2 cellular contexts compared by ENCODE assay signal in genomic region chr12:121669525-121669908, GRCh38.
TF ChIP-seq lines count a peak whose summit lies in the region.

A gene with protein sequence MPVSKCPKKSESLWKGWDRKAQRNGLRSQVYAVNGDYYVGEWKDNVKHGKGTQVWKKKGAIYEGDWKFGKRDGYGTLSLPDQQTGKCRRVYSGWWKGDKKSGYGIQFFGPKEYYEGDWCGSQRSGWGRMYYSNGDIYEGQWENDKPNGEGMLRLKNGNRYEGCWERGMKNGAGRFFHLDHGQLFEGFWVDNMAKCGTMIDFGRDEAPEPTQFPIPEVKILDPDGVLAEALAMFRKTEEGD (minus strand): TSS chr12:121669654. CDS start chr12:121669483, 171 bp downstream.

TF ChIP-seq in IMR-90, 13 proteins besides CTCF, POLR2A, EP300 and RAD21:
- TF ChIP-seq NFE2L2 (IDR thresholded peaks at IDR 0.05; ENCODE audit: low read depth, low read length) (no peak), USF2 (IDR thresholded peaks at IDR 0.05; ENCODE audit: low read depth, low read length) (no peak), MAFK (IDR thresholded peaks at IDR 0.05; ENCODE audit: low read depth, low read length) (no peak), RFX5 (IDR thresholded peaks at IDR 0.05; ENCODE audit: low read depth, low read length) (no peak), CEBPB (IDR thresholded peaks at IDR 0.05; ENCODE audit: low read depth, low read length) (no peak), RCOR1 (IDR thresholded peaks at IDR 0.05; ENCODE audit: insufficient replicate concordance, low read length) (no peak), CHD1 (IDR thresholded peaks at IDR 0.05; ENCODE audit: low read depth, low read length) (no peak), BHLHE40 (IDR thresholded peaks at IDR 0.05; ENCODE audit: low read depth, low read length) (no peak), FOS (IDR thresholded peaks at IDR 0.05; ENCODE audit: low read depth, low read length) (no peak), MAZ (IDR thresholded peaks at IDR 0.05; ENCODE audit: borderline replicate concordance, low read depth, low read length) (no peak), SMC3 (IDR thresholded peaks at IDR 0.05; ENCODE audit: low read depth, low read length) (no peak), MXI1 (IDR thresholded peaks at IDR 0.05; ENCODE audit: borderline replicate concordance, low read depth, low read length) (no peak)
- TF ChIP-seq, protein P1, sequence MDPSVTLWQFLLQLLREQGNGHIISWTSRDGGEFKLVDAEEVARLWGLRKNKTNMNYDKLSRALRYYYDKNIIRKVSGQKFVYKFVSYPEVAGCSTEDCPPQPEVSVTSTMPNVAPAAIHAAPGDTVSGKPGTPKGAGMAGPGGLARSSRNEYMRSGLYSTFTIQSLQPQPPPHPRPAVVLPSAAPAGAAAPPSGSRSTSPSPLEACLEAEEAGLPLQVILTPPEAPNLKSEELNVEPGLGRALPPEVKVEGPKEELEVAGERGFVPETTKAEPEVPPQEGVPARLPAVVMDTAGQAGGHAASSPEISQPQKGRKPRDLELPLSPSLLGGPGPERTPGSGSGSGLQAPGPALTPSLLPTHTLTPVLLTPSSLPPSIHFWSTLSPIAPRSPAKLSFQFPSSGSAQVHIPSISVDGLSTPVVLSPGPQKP (IDR thresholded peaks at IDR 0.05; ENCODE audit: borderline replicate concordance, low read depth, low read length), result no peak
TF ChIP-seq in IMR-90: peak in this region for 0.

TF ChIP-seq in K562, 482 proteins besides CTCF, POLR2A, EP300 and RAD21:
- TF ChIP-seq, protein P2, sequence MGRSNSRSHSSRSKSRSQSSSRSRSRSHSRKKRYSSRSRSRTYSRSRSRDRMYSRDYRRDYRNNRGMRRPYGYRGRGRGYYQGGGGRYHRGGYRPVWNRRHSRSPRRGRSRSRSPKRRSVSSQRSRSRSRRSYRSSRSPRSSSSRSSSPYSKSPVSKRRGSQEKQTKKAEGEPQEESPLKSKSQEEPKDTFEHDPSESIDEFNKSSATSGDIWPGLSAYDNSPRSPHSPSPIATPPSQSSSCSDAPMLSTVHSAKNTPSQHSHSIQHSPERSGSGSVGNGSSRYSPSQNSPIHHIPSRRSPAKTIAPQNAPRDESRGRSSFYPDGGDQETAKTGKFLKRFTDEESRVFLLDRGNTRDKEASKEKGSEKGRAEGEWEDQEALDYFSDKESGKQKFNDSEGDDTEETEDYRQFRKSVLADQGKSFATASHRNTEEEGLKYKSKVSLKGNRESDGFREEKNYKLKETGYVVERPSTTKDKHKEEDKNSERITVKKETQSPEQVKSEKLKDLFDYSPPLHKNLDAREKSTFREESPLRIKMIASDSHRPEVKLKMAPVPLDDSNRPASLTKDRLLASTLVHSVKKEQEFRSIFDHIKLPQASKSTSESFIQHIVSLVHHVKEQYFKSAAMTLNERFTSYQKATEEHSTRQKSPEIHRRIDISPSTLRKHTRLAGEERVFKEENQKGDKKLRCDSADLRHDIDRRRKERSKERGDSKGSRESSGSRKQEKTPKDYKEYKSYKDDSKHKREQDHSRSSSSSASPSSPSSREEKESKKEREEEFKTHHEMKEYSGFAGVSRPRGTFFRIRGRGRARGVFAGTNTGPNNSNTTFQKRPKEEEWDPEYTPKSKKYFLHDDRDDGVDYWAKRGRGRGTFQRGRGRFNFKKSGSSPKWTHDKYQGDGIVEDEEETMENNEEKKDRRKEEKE (IDR thresholded peaks at IDR 0.05; ENCODE audit: borderline replicate concordance in 1 of 2, control insufficient read depth in 1 of 2, low read depth in 2 of 2, low read length in 1 of 2), result no peak
- 0 out of 2 replicates have a peak, but pooled peaks have one; percentile 2 for TF ChIP-seq POLR2G (IDR thresholded peaks at IDR 0.05; ENCODE audit: low read depth, low read length)
